16 cellular contexts compared by ENCODE assay signal in genomic region chr2:203395858-203396257, GRCh38.
A peak's percentile ranks its signal among the peaks of the same experiment; 100 is the strongest.
DNase-seq lines count a peak whose midpoint lies in the region; ATAC-seq, FAIRE-seq and TF ChIP-seq lines count a peak whose summit lies in the region.
"Had no signal": no experiment of that assay in that cellular context is flagged by ENCODE, and none has a peak within 500 bp of the region (broad histone marks: within the 10 kb centered on the region; RNA-seq: fewer than 3 reads in every experiment).

No MANE protein-coding gene starts in this region.

- no peaks in the 10 kb centered on the region for H3K79me2 ChIP-seq in GM23338 (replicated peaks; ENCODE audit: insufficient read depth)

- no peak for TF ChIP-seq CTCF in GM23338 (conservative IDR thresholded peaks at IDR 0.05; ENCODE audit: low read depth in 2 of 2)

- no peaks in the 10 kb centered on the region for H3K9me3 Mint-ChIP-seq in GM23338

- FAIRE-seq in islet of Langerhans (lab: Jason Lieb, UNC): peak; percentile 13
- FAIRE-seq: HepG2 had no signal

- H3K27ac ChIP-seq in GM23338 (ENCODE audit: low read depth) (peak overlapping the region; percentile 29; the same call in 1 of the 2 replicates), SJSA1 (peak overlapping the region; percentile 44), rectal smooth muscle tissue (ENCODE audit: low read depth, low read length) (peak overlapping the region; percentile 2)
- H3K27ac ChIP-seq: BLaER1 treated with 17β-estradiol and CSF1 and Interleukin-3, amounts not matched to agents 10 nM and 100 nM had no signal

- H3K9me2 ChIP-seq in GM23338 (ENCODE audit: insufficient read depth): no peaks in the 10 kb centered on the region

- H3K4me1 ChIP-seq in GM23338 (ENCODE audit: insufficient read depth): peaks cover 5% of the 10 kb centered on the region; the same call in 1 of the 2 replicates
- peaks cover 28% of the 10 kb centered on the region for H3K4me1 ChIP-seq in SJSA1 (replicated peaks)
- H3K4me1 ChIP-seq in rectal smooth muscle tissue (ENCODE audit: control insufficient read depth, insufficient read depth, low read length): peaks cover 8% of the 10 kb centered on the region
- H3K4me1 ChIP-seq: BLaER1 treated with 17β-estradiol and CSF1 and Interleukin-3, amounts not matched to agents 10 nM and 100 nM; HAP-1 had no signal

- no peak overlapping the region for H3K9ac ChIP-seq in rectal smooth muscle tissue (ENCODE audit: low read length)
- H3K9ac ChIP-seq: BLaER1 treated with 17β-estradiol and CSF1 and Interleukin-3, amounts not matched to agents 10 nM and 100 nM had no signal

- H3K4me1 Mint-ChIP-seq in GM23338: peaks cover 15% of the 10 kb centered on the region
- H3K4me1 Mint-ChIP-seq: B cell, IgD-negative memory B cell had no signal

- no peaks in the 10 kb centered on the region for H3K27me3 ChIP-seq in GM23338 (ENCODE audit: insufficient read depth)
- no peaks in the 10 kb centered on the region for H3K27me3 ChIP-seq in SJSA1 (replicated peaks)
- H3K27me3 ChIP-seq in rectal smooth muscle tissue (ENCODE audit: control insufficient read depth, insufficient read depth, low read length): no peaks in the 10 kb centered on the region
- H3K27me3 ChIP-seq: BLaER1 treated with 17β-estradiol and CSF1 and Interleukin-3, amounts not matched to agents 10 nM and 100 nM had no signal

- H3K36me3 Mint-ChIP-seq in GM23338 (ENCODE audit: low read depth): peaks cover 38% of the 10 kb centered on the region

- H3K4me3 ChIP-seq in GM23338 (no peak overlapping the region), SJSA1 (no peak overlapping the region), rectal smooth muscle tissue (ENCODE audit: low read length) (no peak overlapping the region)
- H3K4me3 ChIP-seq: BLaER1 treated with 17β-estradiol and CSF1 and Interleukin-3, amounts not matched to agents 10 nM and 100 nM; HAP-1 had no signal

- no peak overlapping the region for H3K4me3 Mint-ChIP-seq in GM23338
- H3K4me3 Mint-ChIP-seq: B cell; CD8-positive, alpha-beta T cell; IgD-negative memory B cell had no signal

- intact Hi-C loops in left ventricle myocardium superior (cut with micrococcal nuclease): no loop called here

- H3K4me2 ChIP-seq in GM23338: no peak overlapping the region
- H3K4me2 ChIP-seq: BLaER1 treated with 17β-estradiol and CSF1 and Interleukin-3, amounts not matched to agents 10 nM and 100 nM had no signal

- no peaks in the 10 kb centered on the region for H3K9me3 ChIP-seq in SJSA1 (replicated peaks)
- H3K9me3 ChIP-seq: HAP-1 had no signal

- H3F3A ChIP-seq in GM23338 (replicated peaks; ENCODE audit: low read depth): 0 out of 2 replicates have a peak, but pooled peaks cover 2% of the 10 kb centered on the region

- ATAC-seq in GM23338: no peak
- no peak for ATAC-seq in HG02759 (IDR thresholded peaks at IDR 0.05; ENCODE audit: unreplicated experiment)
- no peak for ATAC-seq in left ventricle myocardium superior
- no peak for ATAC-seq in HG03378 (IDR thresholded peaks at IDR 0.05; ENCODE audit: unreplicated experiment)
- ATAC-seq: CD8-positive, alpha-beta T cell had no signal

- H2AFZ ChIP-seq in GM23338: no peak overlapping the region

- no peaks in the 10 kb centered on the region; the same call in 1 of the 2 replicates for H3K36me3 ChIP-seq in GM23338 (ENCODE audit: insufficient read depth)
- H3K36me3 ChIP-seq in SJSA1: peaks cover 28% of the 10 kb centered on the region
- no peaks in the 10 kb centered on the region for H3K36me3 ChIP-seq in rectal smooth muscle tissue (ENCODE audit: control insufficient read depth, insufficient read depth, low read length)

- DNase-seq in GM23338 (ENCODE audit: low spot score): no peak
- no peak for DNase-seq in SJSA1 (ENCODE audit: low read depth in 1 of 2, low spot score in 2 of 2)
- no peak for DNase-seq in left ventricle myocardium superior
- DNase-seq: Calu3; CD8-positive, alpha-beta T cell; DMS79 treated with DMSO at 0.1 percent for 48 hours; GF-D8 had no signal

- no peak overlapping the region for H3K27ac Mint-ChIP-seq in GM23338
- H3K27ac Mint-ChIP-seq: B cell; CD8-positive, alpha-beta T cell; IgD-negative memory B cell had no signal

- H4K20me1 ChIP-seq in GM23338 (replicated peaks; ENCODE audit: insufficient read depth): no peaks in the 10 kb centered on the region

- H3K27me3 Mint-ChIP-seq in GM23338 (ENCODE audit: insufficient read depth, low read depth, poor library complexity): peaks cover 2% of the 10 kb centered on the region
- H3K27me3 Mint-ChIP-seq: B cell, IgD-negative memory B cell had no signal

TF ChIP-seq in GM23338, 12 proteins besides CTCF, POLR2A, EP300 and RAD21 (continues in another document):
- TF ChIP-seq NANOG (IDR thresholded peaks at IDR 0.05; ENCODE audit: borderline replicate concordance) (no peak), ZNF462 (CRISPR knock-in tag; IDR thresholded peaks at IDR 0.05) (no peak), POLR2AphosphoS5 (IDR thresholded peaks at IDR 0.05; ENCODE audit: low read depth) (no peak), EZH2phosphoT487 (IDR thresholded peaks at IDR 0.05; ENCODE audit: unreplicated experiment) (no peak), CREB1 (CRISPR knock-in tag; IDR thresholded peaks at IDR 0.05; ENCODE audit: low read depth) (no peak), ETS1 (IDR thresholded peaks at IDR 0.05) (no peak), ZNF331 (CRISPR knock-in tag; IDR thresholded peaks at IDR 0.05; ENCODE audit: low read depth) (no peak), ZNF114 (CRISPR knock-in tag; IDR thresholded peaks at IDR 0.05) (no peak), STAT1 (IDR thresholded peaks at IDR 0.05; ENCODE audit: unreplicated experiment) (no peak), JUNB (IDR thresholded peaks at IDR 0.05; ENCODE audit: unreplicated experiment) (no peak), EZH2 (IDR thresholded peaks at IDR 0.05; ENCODE audit: low read depth, unreplicated experiment) (no peak)
